In the genomic region with DNA sequence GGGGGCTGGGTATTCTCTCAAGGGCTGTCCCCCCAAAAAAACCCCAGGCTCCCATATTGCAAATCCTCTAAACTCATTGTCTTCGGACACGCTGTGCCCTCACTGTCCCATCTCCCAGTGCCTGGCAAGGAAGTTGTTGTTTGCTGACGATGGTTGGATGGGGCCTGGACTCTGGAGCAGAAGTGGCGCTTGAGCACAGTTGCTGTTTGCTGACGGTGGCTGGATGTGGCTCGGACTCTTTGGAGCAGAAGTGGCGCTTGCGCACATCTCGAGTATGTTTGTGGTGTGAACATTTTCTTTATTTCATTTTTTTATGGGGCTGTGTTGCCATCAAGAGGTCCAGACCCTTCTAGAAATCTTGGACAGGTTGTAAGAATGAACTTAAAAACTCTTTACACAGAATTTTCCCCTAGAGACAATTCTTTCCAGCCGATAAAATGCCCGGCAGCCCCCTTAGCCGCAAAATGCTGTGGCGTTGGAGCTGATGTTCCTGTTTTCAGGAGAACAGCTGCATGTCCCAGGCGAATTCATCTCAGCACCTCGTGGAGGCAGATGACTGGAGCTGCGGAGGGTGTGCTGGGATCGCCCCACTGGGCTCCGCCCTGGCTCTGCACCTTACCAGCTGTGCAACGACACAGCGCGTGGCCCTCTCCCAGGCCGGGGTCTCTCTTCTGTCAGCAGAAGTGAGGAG, we compare ENCODE assay signal across 19 cellular contexts.
"Had no signal": no experiment of that assay in that cellular context is flagged by ENCODE, and none has a peak within 500 bp of the region (broad histone marks: within the 10 kb centered on the region; RNA-seq: fewer than 3 reads in every experiment).

No MANE protein-coding gene starts in this region.

- H3K27me3 Mint-ChIP-seq: memory B cell had no signal

- H3K27ac Mint-ChIP-seq: memory B cell; natural killer cell treated with Interleukin-12 subunit alpha and Interleukin-12 subunit beta and Interleukin-15 and Interleukin-18, amount 100 ng/mL, for 72 hours had no signal

- H3K4me1 Mint-ChIP-seq: memory B cell had no signal

- DNase-seq: cerebellar nuclear complex; dermis blood vessel endothelial cell; esophagus squamous epithelium; foreskin fibroblast; glutamatergic neuron; islet precursor cell; left ventricle myocardium inferior; lower lobe of right lung; midbrain; retina; stimulated activated CD4-positive, alpha-beta T cell treated with anti-CD3 and anti-CD28 coated beads, Interleukin-2, amount 100 ng/mL, for 48 hours; stimulated activated naive CD4-positive, alpha-beta T cell treated with Interleukin-2 at 50 U/mL for 16 hours had no signal

- H3K4me3 ChIP-seq: esophagus squamous epithelium, gastroesophageal sphincter, left ventricle myocardium inferior, lower lobe of right lung, psoas muscle, smooth muscle cell, tibial nerve had no signal

- H3K36me3 Mint-ChIP-seq: natural killer cell treated with Interleukin-12 subunit alpha and Interleukin-12 subunit beta and Interleukin-15 and Interleukin-18, amount 100 ng/mL, for 72 hours had no signal

- H3K27me3 ChIP-seq: esophagus squamous epithelium, tibial nerve had no signal

- H3K4me1 ChIP-seq: esophagus squamous epithelium, gastroesophageal sphincter, left ventricle myocardium inferior, lower lobe of right lung, psoas muscle had no signal

- ATAC-seq: gastroesophageal sphincter; lower lobe of right lung; natural killer cell treated with Interleukin-12 subunit alpha and Interleukin-12 subunit beta and Interleukin-15 and Interleukin-18, amount 100 ng/mL, for 72 hours had no signal

- H3K4me3 Mint-ChIP-seq: memory B cell; natural killer cell treated with Interleukin-12 subunit alpha and Interleukin-12 subunit beta and Interleukin-15 and Interleukin-18, amount 100 ng/mL, for 72 hours had no signal

- H3K4me2 ChIP-seq: smooth muscle cell had no signal

- H3K27ac ChIP-seq: esophagus squamous epithelium, gastroesophageal sphincter, left ventricle myocardium inferior, lower lobe of right lung, psoas muscle had no signal

- FAIRE-seq: colon had no signal

- H3K36me3 ChIP-seq: esophagus squamous epithelium, gastroesophageal sphincter, left ventricle myocardium inferior, lower lobe of right lung had no signal
